Comparison of ENCODE assay signal across 28 cellular contexts in the genomic region with DNA sequence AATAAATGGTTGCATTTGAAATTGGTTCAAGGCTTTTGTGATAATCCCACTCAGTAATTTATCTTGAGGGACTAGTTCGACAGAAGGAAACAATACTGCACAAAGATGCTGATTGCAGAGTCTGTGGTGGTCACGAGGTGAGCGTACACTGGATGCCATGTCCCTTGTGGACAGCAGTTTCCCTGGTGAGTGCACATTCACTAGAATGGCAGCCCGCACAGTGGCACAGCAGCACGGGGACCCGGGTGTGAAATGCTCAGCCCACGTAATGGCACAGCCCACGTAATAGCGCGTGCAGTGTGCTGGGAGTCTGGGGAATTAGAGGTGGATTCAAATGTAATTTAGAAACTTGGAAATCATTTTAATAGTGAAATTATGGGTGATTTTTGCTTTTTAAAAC.
"Had no signal": no experiment of that assay in that cellular context is flagged by ENCODE, and none has a peak within 500 bp of the region (broad histone marks: within the 10 kb centered on the region; RNA-seq: fewer than 3 reads in every experiment).

No MANE protein-coding gene starts in this region.

- H3K4me1 Mint-ChIP-seq: activated B cell treated with CpG ODN at 0.5 μM for 24 hours; activated CD4-positive, alpha-beta T cell treated with anti-CD3 and anti-CD28 coated beads, Interleukin-2, amount 10 ng/mL, durations not matched to agents 24 days and 14 days; activated CD8-positive, alpha-beta memory T cell treated with anti-CD3 and anti-CD28 coated beads, Interleukin-2, amount 10 ng/mL, durations not matched to agents 7 days and 5 days; IgD-negative memory B cell; T-cell had no signal

- H3K4me1 ChIP-seq: body of pancreas had no signal

- H3K27me3 Mint-ChIP-seq: activated B cell treated with CpG ODN at 0.5 μM for 24 hours; activated CD4-positive, alpha-beta T cell treated with anti-CD3 and anti-CD28 coated beads, Interleukin-2, amount 10 ng/mL, durations not matched to agents 24 days and 14 days; activated CD8-positive, alpha-beta memory T cell treated with anti-CD3 and anti-CD28 coated beads, Interleukin-2, amount 10 ng/mL, durations not matched to agents 7 days and 5 days; IgD-negative memory B cell; T-cell had no signal

- H3K4me3 ChIP-seq: body of pancreas, SK-N-MC had no signal

- H3K9me3 Mint-ChIP-seq: activated T-cell treated with anti-CD3 and anti-CD28 coated beads, Interleukin-2, amount 50 U/mL, for 4 hours; activated T-helper 2 cell treated with anti-CD3 and anti-CD28 coated beads, Interferon-gamma antibody, Interleukin-2, Interleukin-4, amounts not matched to agents 10 μg/mL and 5 μg/mL and 100 μg/mL, durations not matched to agents 14 hours and 24 hours and 36 hours; T-cell had no signal

- H3K4me3 Mint-ChIP-seq: activated B cell treated with CpG ODN at 0.5 μM for 24 hours; activated CD4-positive, alpha-beta T cell treated with anti-CD3 and anti-CD28 coated beads, Interleukin-2, amount 10 ng/mL, durations not matched to agents 24 days and 14 days; activated CD8-positive, alpha-beta memory T cell treated with anti-CD3 and anti-CD28 coated beads, Interleukin-2, amount 10 ng/mL, durations not matched to agents 7 days and 5 days; activated T-cell treated with anti-CD3 and anti-CD28 coated beads, Interleukin-2, amount 50 U/mL, for 4 hours; IgD-negative memory B cell; T-cell had no signal

- DNase-seq: activated B cell treated with CpG ODN at 0.5 μM for 24 hours; activated CD4-positive, alpha-beta T cell treated with anti-CD3 and anti-CD28 coated beads for 1 hour; activated CD4-positive, alpha-beta T cell treated with anti-CD3 and anti-CD28 coated beads, Interleukin-2, amount 10 ng/mL, durations not matched to agents 24 days and 14 days; activated CD4-positive, alpha-beta T cell treated with anti-CD3 and anti-CD28 coated beads, Interleukin-2, amount 50 U/mL, for 48 hours; activated CD8-positive, alpha-beta memory T cell treated with anti-CD3 and anti-CD28 coated beads, Interleukin-2, amount 10 ng/mL, durations not matched to agents 7 days and 5 days; activated gamma-delta T cell treated with Interleukin-2 at 50 U/mL for 16 hours; activated naive CD4-positive, alpha-beta T cell treated with anti-CD3 and anti-CD28 coated beads, Interleukin-2, amount 50 U/mL, for 16 hours; activated T-cell treated with anti-CD3 and anti-CD28 coated beads, Interleukin-2, amount 50 U/mL, for 4 hours; aorta; body of pancreas; KG1; NCI-H1092; NCI-H1417; NCI-H1694; NCI-H2029; NCI-H2107; NCI-H345; NCI-H510A; NCI-H526 treated with DMSO at 0.1 percent for 48 hours; NCI-H82; RPMI8226; T-cell; T-helper 2 cell; T1000 had no signal

- H3K36me3 Mint-ChIP-seq: IgD-negative memory B cell, T-cell had no signal

- H3K27ac Mint-ChIP-seq: activated B cell treated with CpG ODN at 0.5 μM for 24 hours; activated CD4-positive, alpha-beta T cell treated with anti-CD3 and anti-CD28 coated beads, Interleukin-2, amount 10 ng/mL, durations not matched to agents 24 days and 14 days; activated CD8-positive, alpha-beta memory T cell treated with anti-CD3 and anti-CD28 coated beads, Interleukin-2, amount 10 ng/mL, durations not matched to agents 7 days and 5 days; activated T-helper 2 cell treated with anti-CD3 and anti-CD28 coated beads, Interferon-gamma antibody, Interleukin-2, Interleukin-4, amounts not matched to agents 10 μg/mL and 5 μg/mL and 100 μg/mL, durations not matched to agents 14 hours and 24 hours and 36 hours; IgD-negative memory B cell had no signal

- H3K27ac ChIP-seq: body of pancreas, SK-N-MC had no signal

- H3K9me3 ChIP-seq: body of pancreas had no signal

- H3K27me3 ChIP-seq: body of pancreas had no signal

- ATAC-seq: activated CD8-positive, alpha-beta memory T cell treated with anti-CD3 and anti-CD28 coated beads, Interleukin-2, amount 10 ng/mL, durations not matched to agents 7 days and 5 days; activated T-cell treated with anti-CD3 and anti-CD28 coated beads, Interleukin-2, amount 50 U/mL, for 4 hours; body of pancreas; Right ventricle myocardium inferior; T-cell had no signal
